Comparison of ENCODE assay signal across 7 cellular contexts in the genomic region with DNA sequence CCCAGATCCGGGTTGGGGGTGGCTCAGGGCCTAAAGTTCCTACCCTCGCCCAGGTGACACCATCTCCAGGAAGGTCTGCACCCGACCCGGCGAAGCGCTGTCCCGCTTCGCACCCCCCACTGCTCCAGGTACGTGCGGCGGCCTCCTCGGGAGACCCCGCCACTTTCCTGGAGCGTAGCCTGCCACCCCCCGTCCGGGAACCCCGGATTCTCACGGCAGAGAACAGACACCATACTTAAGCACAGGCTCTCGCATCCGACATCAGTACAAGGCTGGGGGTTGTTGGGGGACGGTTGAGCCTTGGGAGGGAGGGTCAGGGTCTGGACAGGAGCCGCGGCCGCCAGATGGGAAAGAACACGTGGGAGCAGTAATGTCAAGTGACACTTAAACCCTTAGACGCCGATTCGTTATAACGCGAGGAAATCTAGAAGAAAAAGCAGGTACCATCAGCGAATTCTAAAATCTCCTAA. TPM values are rescaled to one million over a fixed set of nuclear protein-coding genes. Genes with fewer than 3 reads are reported as not detected.
DNase-seq lines count a peak whose midpoint lies in the region; ATAC-seq and TF ChIP-seq lines count a peak whose summit lies in the region.

No MANE protein-coding gene starts in this region.

- TF ChIP-seq POLR2A in lower leg skin (IDR thresholded peaks at IDR 0.05) = no peak

- no peak for TF ChIP-seq CTCF in lower leg skin (IDR thresholded peaks at IDR 0.05)

- intact Hi-C loops in lower leg skin (cut with DNase I; ENCODE audit: low total_unique reads) = no loop called here

- H3K4me3 ChIP-seq in lower leg skin (ENCODE audit: low read depth, poor library complexity, severe bottlenecking) = peak overlapping the region; percentile 85

- H3K27ac ChIP-seq in cingulate gyrus (ENCODE audit: low read depth, low read length) = peak overlapping the region; percentile 96

- 1% methylated on average over 30 of the region's 31 CpGs for WGBS in lower leg skin, 2 donors

- ATAC-seq in GM18511 (IDR thresholded peaks at IDR 0.05; ENCODE audit: unreplicated experiment) (peak; percentile 57), HG03039 (IDR thresholded peaks at IDR 0.05; ENCODE audit: unreplicated experiment) (peak; percentile 38)

- DNase-seq in NCI-H345 treated with DMSO at 0.1 percent for 48 hours (lab: John Stamatoyannopoulos, UW; ENCODE audit: unreplicated experiment) (peak; percentile 80), lower leg skin (ENCODE audit: low spot score in 2 of 2) (peak; percentile 51 to 87)
- DNase-seq in activated CD4-positive, alpha-beta T cell treated with anti-CD3 and anti-CD28 coated beads for 4 hours = peak; percentile 53 to 60
- DNase-seq in stimulated activated CD4-positive, alpha-beta T cell treated with anti-CD3 and anti-CD28 coated beads, Interleukin-4, amount 100 ng/mL, for 4 hours = peak; percentile 36 to 48

RNA-seq across cellular contexts. Expression of gene TIMM9, which starts 0.5 kb away (rescaled TPM):
- total RNA-seq in lower leg skin = 10 to 100 TPM; 30.0 to 62.0 (median 36.5) TPM

RNA-seq across cellular contexts. Expression of gene KIAA0586, which starts 0.7 kb away (rescaled TPM):
- 10 to 100 TPM in 3 of 4 donors, 1 to 10 TPM in 1; 7.1 to 15.5 (median 15.3) TPM for total RNA-seq in lower leg skin

RNA-seq across cellular contexts. Expression of gene TOMM20L, which starts 31.1 kb away (rescaled TPM):
- total RNA-seq in lower leg skin = not detected

Comparison
In these comparisons a context has a peak if more than half of its experiments do, and no peak if none do; other contexts are left out.
1. Peak in every context shown above with its lines: DNase-seq, ATAC-seq, H3K4me3 ChIP-seq and H3K27ac ChIP-seq.